Comparison of ENCODE assay signal across 8 cellular contexts in genomic region chr4:120718979-120719566, GRCh38.
DNase-seq lines count a peak whose midpoint lies in the region; ATAC-seq and TF ChIP-seq lines count a peak whose summit lies in the region.

No MANE protein-coding gene starts in this region.

- intact Hi-C loops in Calu3 (cut with micrococcal nuclease; ENCODE audit: unreplicated experiment), result loop anchor here (1.0 to 10.0 kb wide), 5 partner anchors 203 to 564 kb away; partner anchors contain the start of gene PRDM5
- intact Hi-C loops in colonic mucosa (cut with DNase I), result loop anchor here (5.0 kb wide), 2 partner anchors 258 to 378 kb away; no protein-coding TSS in a partner anchor

- H3K9ac ChIP-seq in colonic mucosa (ENCODE audit: low read depth in 2 of 2, low read length in 2 of 2), result no peak overlapping the region

- H3K9me3 Mint-ChIP-seq in Calu3 (ENCODE audit: low read depth, unreplicated experiment), result no peaks in the 10 kb centered on the region

- no peak overlapping the region for H3K4me3 Mint-ChIP-seq in Calu3 (ENCODE audit: low read depth, unreplicated experiment)

- no TSS peak for BruUV-seq in Calu3 (replicated peaks; lab: Mats Ljungman, UMichigan)

- no peak overlapping the region for H3K27ac Mint-ChIP-seq in Calu3 (ENCODE audit: unreplicated experiment)

- DNase-seq in Calu3 (peak; percentile 33), NOMO-1 treated with DMSO at 0.1 percent for 48 hours (lab: John Stamatoyannopoulos, UW; ENCODE audit: unreplicated experiment) (peak; percentile 52), colonic mucosa (peak; percentile 25), medulla oblongata (ENCODE audit: extremely low spot score) (peak; percentile 51), GOT3 (lab: John Stamatoyannopoulos, UW) (no peak), NCI-H526 treated with DMSO at 0.1 percent for 48 hours (lab: John Stamatoyannopoulos, UW) (no peak)

- H3K27me3 Mint-ChIP-seq in Calu3 (ENCODE audit: unreplicated experiment), result no peaks in the 10 kb centered on the region

- H3K4me3 ChIP-seq in colonic mucosa, result no peak overlapping the region

- no peaks in the 10 kb centered on the region for H3K4me1 Mint-ChIP-seq in Calu3 (ENCODE audit: low read depth, unreplicated experiment)

- ATAC-seq in GM18858 (IDR thresholded peaks at IDR 0.05; ENCODE audit: unreplicated experiment) (peak; percentile 87), HG03066 (IDR thresholded peaks at IDR 0.05; ENCODE audit: low read depth, unreplicated experiment) (peak; percentile 87)

- no peaks in the 10 kb centered on the region for H3K27me3 ChIP-seq in colonic mucosa

- peak; percentile 37 for TF ChIP-seq CTCF in Calu3 (IDR thresholded peaks at IDR 0.05; ENCODE audit: unreplicated experiment)
- peak; percentile 48 for TF ChIP-seq CTCF in colonic mucosa (IDR thresholded peaks at IDR 0.05)

- no peaks in the 10 kb centered on the region for H3K36me3 Mint-ChIP-seq in Calu3 (ENCODE audit: insufficient read depth, unreplicated experiment)

- no peaks in the 10 kb centered on the region for H3K36me3 ChIP-seq in colonic mucosa

- no peaks in the 10 kb centered on the region for H3K4me1 ChIP-seq in colonic mucosa

- CTCF ChIA-PET in Calu3 (lab: Charles Lee), result no interaction called here

- no peaks in the 10 kb centered on the region for H3K9me3 ChIP-seq in colonic mucosa

- no peak overlapping the region for H3K27ac ChIP-seq in colonic mucosa

Comparison
In these comparisons a context has a peak if more than half of its experiments do, and no peak if none do; other contexts are left out.
1. DNase-seq: peak in Calu3 (single experiment), NOMO-1 treated with DMSO at 0.1 percent for 48 hours (single experiment), colonic mucosa (single experiment) and medulla oblongata (single experiment); none in GOT3 (single experiment) and NCI-H526 treated with DMSO at 0.1 percent for 48 hours (single experiment).